Comparison of ENCODE assay signal across 19 cellular contexts in genomic region chr5:65161655-65162054, GRCh38.
DNase-seq lines count a peak whose midpoint lies in the region; ATAC-seq, FAIRE-seq and TF ChIP-seq lines count a peak whose summit lies in the region.
"Had no signal": no experiment of that assay in that cellular context is flagged by ENCODE, and none has a peak within 500 bp of the region (broad histone marks: within the 10 kb centered on the region; RNA-seq: fewer than 3 reads in every experiment).

No MANE protein-coding gene starts in this region.

- no peak overlapping the region for H2AFZ ChIP-seq in endothelial cell of umbilical vein (ENCODE audit: low read depth, low read length)
- H2AFZ ChIP-seq: GM23338 had no signal

- H3K9me3 ChIP-seq in endothelial cell of umbilical vein (replicated peaks; ENCODE audit: control insufficient read depth, insufficient read depth, low read length), result no peaks in the 10 kb centered on the region

- H3K4me3 Mint-ChIP-seq in immature natural killer cell, result no peak overlapping the region
- H3K4me3 Mint-ChIP-seq in activated CD4-positive, alpha-beta T cell treated with anti-CD3 and anti-CD28 coated beads, Interleukin-2, amount 10 ng/mL, durations not matched to agents 24 days and 14 days, result no peak overlapping the region
- H3K4me3 Mint-ChIP-seq: CD14-positive monocyte, GM23338 had no signal

- CTCF ChIA-PET in RWPE1 (lab: Yijun Ruan, JAX) (no interaction called here), endothelial cell of umbilical vein (lab: Charles Lee) (interaction anchor here (1.6 kb wide), 1 partner anchor 351 kb away, joined by 4 read pairs; no protein-coding TSS in a partner anchor)

- no peaks in the 10 kb centered on the region for H3K4me1 Mint-ChIP-seq in immature natural killer cell
- no peaks in the 10 kb centered on the region for H3K4me1 Mint-ChIP-seq in activated CD4-positive, alpha-beta T cell treated with anti-CD3 and anti-CD28 coated beads, Interleukin-2, amount 10 ng/mL, durations not matched to agents 24 days and 14 days
- H3K4me1 Mint-ChIP-seq: CD14-positive monocyte, GM23338 had no signal

- BruUV-seq in endothelial cell of umbilical vein (replicated peaks; lab: Mats Ljungman, UMichigan), result no TSS peak

- peaks cover 2 to 6% (median 3%) of the 10 kb centered on the region in 3 donors for H3K27me3 Mint-ChIP-seq in immature natural killer cell (ENCODE audit: low read depth in 3 of 3)
- peaks cover 8% of the 10 kb centered on the region for H3K27me3 Mint-ChIP-seq in activated CD4-positive, alpha-beta T cell treated with anti-CD3 and anti-CD28 coated beads, Interleukin-2, amount 10 ng/mL, durations not matched to agents 24 days and 14 days

- peak; percentile 28 for DNase-seq in EH (ENCODE audit: low read depth)
- DNase-seq in RWPE1 (ENCODE audit: low spot score), result peak; percentile 49
- peak; percentile 32 for DNase-seq in endothelial cell of umbilical vein (ENCODE audit: low read depth, low spot score)
- DNase-seq in kidney tubule cell (ENCODE audit: low spot score), result peak; percentile 37
- DNase-seq in stimulated activated CD4-positive, alpha-beta T cell treated with anti-CD3 and anti-CD28 coated beads, Interleukin-1b, Interleukin-23, amount 100 ng/mL, for 48 hours, result no peak
- no peak for DNase-seq in immature natural killer cell
- DNase-seq in activated CD4-positive, alpha-beta T cell treated with anti-CD3 and anti-CD28 coated beads, Interleukin-2, amount 10 ng/mL, durations not matched to agents 24 days and 14 days, result no peak
- DNase-seq: DND-41, GDM1, NCI-H1092 treated with DMSO at 0.1 percent for 48 hours, NCI-H2081 treated with DMSO at 0.1 percent for 48 hours, NCI-H446 treated with DMSO at 0.1 percent for 48 hours, NCI-H69, SIG-M5 had no signal

- H3K9ac ChIP-seq in endothelial cell of umbilical vein (replicated peaks; ENCODE audit: extremely low read depth, insufficient read depth, low read length), result no peak overlapping the region

- TF ChIP-seq CTCF in RWPE1 (conservative IDR thresholded peaks at IDR 0.05; ENCODE audit: low read depth) (no peak), endothelial cell of umbilical vein (IDR thresholded peaks at IDR 0.05; ENCODE audit: extremely low read depth in 1 of 2, insufficient read depth in 1 of 2, low read depth in 1 of 2, low read length in 2 of 2) (no peak)

- no peaks in the 10 kb centered on the region for H3K27me3 ChIP-seq in endothelial cell of umbilical vein (ENCODE audit: control insufficient read depth in 2 of 2, insufficient read depth in 2 of 2, low read length in 2 of 2)

- H4K20me1 ChIP-seq in endothelial cell of umbilical vein (replicated peaks; ENCODE audit: control insufficient read depth, extremely low read depth, insufficient read depth, low read length), result no peaks in the 10 kb centered on the region

- H3K4me1 ChIP-seq in endothelial cell of umbilical vein (ENCODE audit: control insufficient read depth, extremely low read depth, insufficient read depth, low read length), result peaks cover 16% of the 10 kb centered on the region

- H3K9me3 Mint-ChIP-seq in immature natural killer cell, result peaks cover 0 to 2% (median 0%) of the 10 kb centered on the region in 6 donors
- no peaks in the 10 kb centered on the region for H3K9me3 Mint-ChIP-seq in activated CD4-positive, alpha-beta T cell treated with anti-CD3 and anti-CD28 coated beads, Interleukin-2, amount 10 ng/mL, durations not matched to agents 24 days and 14 days

- H3K27ac ChIP-seq in RWPE1 (no peak overlapping the region), endothelial cell of umbilical vein (ENCODE audit: insufficient read depth, low read depth, low read length) (no peak overlapping the region)

- H3K36me3 Mint-ChIP-seq in immature natural killer cell, result no peaks in the 10 kb centered on the region
- no peaks in the 10 kb centered on the region for H3K36me3 Mint-ChIP-seq in activated CD4-positive, alpha-beta T cell treated with anti-CD3 and anti-CD28 coated beads, Interleukin-2, amount 10 ng/mL, durations not matched to agents 24 days and 14 days (ENCODE audit: low read depth)
- H3K36me3 Mint-ChIP-seq: CD14-positive monocyte had no signal

- intact Hi-C loops in endothelial cell of umbilical vein (cut with micrococcal nuclease), result no loop called here
- intact Hi-C loops in activated CD4-positive, alpha-beta T cell treated with anti-CD3 and anti-CD28 coated beads, Interleukin-2, amount 10 ng/mL, durations not matched to agents 24 days and 14 days (cut with micrococcal nuclease), result no loop called here

- H3K36me3 ChIP-seq in endothelial cell of umbilical vein (ENCODE audit: control insufficient read depth in 2 of 2, extremely low read depth in 1 of 2, insufficient read depth in 2 of 2, low read length in 2 of 2), result peaks cover 0 to 2% of the 10 kb centered on the region in 2 experiments

- no peak for FAIRE-seq in endothelial cell of umbilical vein (lab: Jason Lieb, UNC)
- FAIRE-seq: K562 had no signal

- POLR2A ChIA-PET in RWPE1 (lab: Yijun Ruan, JAX; ENCODE audit: low non-redundant PET) (no interaction called here), endothelial cell of umbilical vein (lab: Charles Lee) (no interaction called here)

- peak overlapping the region in 1 of 3 experiments; percentile 31 for H3K4me3 ChIP-seq in endothelial cell of umbilical vein (replicated peaks in 1 of 3; ENCODE audit: insufficient read depth in 1 of 3, low read depth in 1 of 3, low read length in 3 of 3)
- H3K4me3 ChIP-seq: GM23338, K562 had no signal

- no peak overlapping the region for H3K27ac Mint-ChIP-seq in immature natural killer cell
- H3K27ac Mint-ChIP-seq in activated CD4-positive, alpha-beta T cell treated with anti-CD3 and anti-CD28 coated beads, Interleukin-2, amount 10 ng/mL, durations not matched to agents 24 days and 14 days, result no peak overlapping the region
- H3K27ac Mint-ChIP-seq: CD14-positive monocyte, GM23338 had no signal

- dilution Hi-C loops in endothelial cell of umbilical vein (cut with MboI; ENCODE audit: extremely low pct_ligation_motif_present, low sequenced_read_pairs), result no loop called here

- peak overlapping the region; percentile 86 for H3K4me2 ChIP-seq in endothelial cell of umbilical vein (ENCODE audit: insufficient read depth, low read length)
- H3K4me2 ChIP-seq: GM23338 had no signal

- peaks cover 3% of the 10 kb centered on the region for H3K9me1 ChIP-seq in endothelial cell of umbilical vein (replicated peaks; ENCODE audit: control insufficient read depth, extremely low read depth, insufficient read depth, low read length)

- TF ChIP-seq POLR2A in endothelial cell of umbilical vein (IDR thresholded peaks at IDR 0.05; ENCODE audit: low read depth, low read length), result no peak

- no peaks in the 10 kb centered on the region for H3K79me2 ChIP-seq in endothelial cell of umbilical vein (ENCODE audit: control insufficient read depth, insufficient read depth, low read length)

- ATAC-seq in HG02571 (IDR thresholded peaks at IDR 0.05; ENCODE audit: unreplicated experiment), result no peak
- ATAC-seq: GM23338, HCT116, K562 had no signal

TF ChIP-seq in endothelial cell of umbilical vein, 7 proteins besides CTCF, POLR2A, EP300 and RAD21:
- TF ChIP-seq MYC (IDR thresholded peaks at IDR 0.05; ENCODE audit: low read depth, low read length), result no peak
- peak; percentile 82 for TF ChIP-seq FOS (IDR thresholded peaks at IDR 0.05; ENCODE audit: borderline replicate concordance, insufficient read depth, low read length)
- TF ChIP-seq JUN (IDR thresholded peaks at IDR 0.05; ENCODE audit: borderline replicate concordance, insufficient read depth, insufficient read length, low read depth), result peak; percentile 37
- no peak for TF ChIP-seq MAX (IDR thresholded peaks at IDR 0.05; ENCODE audit: insufficient read depth, insufficient read length)
- TF ChIP-seq EZH2 (IDR thresholded peaks at IDR 0.05; ENCODE audit: borderline replicate concordance, low read depth, low read length, severe bottlenecking), result no peak
- TF ChIP-seq POLR2AphosphoS5 (IDR thresholded peaks at IDR 0.05; ENCODE audit: insufficient read depth, low read depth, low read length), result no peak
- TF ChIP-seq GATA2 (IDR thresholded peaks at IDR 0.05; ENCODE audit: insufficient read depth, insufficient read length, low read depth, low read length), result peak; percentile 42
TF ChIP-seq in endothelial cell of umbilical vein: peak in this region for 3.

Comparison
In these comparisons a context has a peak if more than half of its experiments do, and no peak if none do; other contexts are left out.
1. DNase-seq: peak in EH (single experiment), RWPE1 (single experiment), endothelial cell of umbilical vein (single experiment) and kidney tubule cell (single experiment); none in stimulated activated CD4-positive, alpha-beta T cell treated with anti-CD3 and anti-CD28 coated beads, Interleukin-1b, Interleukin-23, amount 100 ng/mL, for 48 hours (single experiment), immature natural killer cell (0 of 3) and activated CD4-positive, alpha-beta T cell treated with anti-CD3 and anti-CD28 coated beads, Interleukin-2, amount 10 ng/mL, durations not matched to agents 24 days and 14 days (single experiment).